8 cellular contexts compared by ENCODE assay signal in the genomic region with DNA sequence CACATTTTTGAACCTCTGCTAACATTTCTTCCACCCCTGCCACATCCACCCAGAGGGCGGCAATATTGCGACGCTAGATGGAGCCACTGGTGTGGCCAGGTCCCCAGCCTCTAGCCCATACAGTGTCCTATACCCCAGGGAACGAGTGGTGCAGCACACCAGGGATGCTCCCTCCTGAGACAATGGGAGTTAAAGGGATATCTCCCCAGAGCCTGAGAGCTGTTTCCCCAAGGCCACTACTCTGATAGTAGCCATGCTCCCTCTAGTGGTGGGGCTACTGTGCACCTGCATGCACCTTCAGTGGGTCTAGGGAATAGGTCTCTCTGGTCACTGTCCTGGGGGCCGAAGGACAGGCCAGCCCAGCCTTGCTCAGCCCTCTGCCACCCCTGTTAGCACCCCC.
A peak's percentile ranks its signal among the peaks of the same experiment; 100 is the strongest.
DNase-seq lines count a peak whose midpoint lies in the region; ATAC-seq and TF ChIP-seq lines count a peak whose summit lies in the region.

No MANE protein-coding gene starts in this region.

- H3K9ac ChIP-seq in mammary epithelial cell (ENCODE audit: insufficient read depth, low read length) (no peak overlapping the region), parathyroid adenoma (no peak overlapping the region)

- H3K79me2 ChIP-seq in mammary epithelial cell (ENCODE audit: insufficient read depth, low read length) (no peaks in the 10 kb centered on the region), parathyroid adenoma (no peaks in the 10 kb centered on the region)

- DNase-seq in EH (ENCODE audit: low read depth) (peak; percentile 19), NAMALWA (ENCODE audit: low spot score) (peak; percentile 53), mammary epithelial cell (peak; percentile 35), NCI-H2196 treated with DMSO at 0.1 percent for 48 hours (lab: John Stamatoyannopoulos, UW; ENCODE audit: unreplicated experiment) (no peak)
- DNase-seq in activated T-helper 1 cell treated with anti-CD3 and anti-CD28 coated beads, Interleukin-12 subunit alpha, Interleukin-12 subunit beta, Interleukin-2, Interleukin-4 antibody, amounts not matched to agents 30 ng/mL and 10 ng/mL and 1 ng/mL, durations not matched to agents 14 hours and 24 hours and 36 hours (ENCODE audit: low spot score): no peak

- H3K4me2 ChIP-seq in mammary epithelial cell (ENCODE audit: insufficient read depth, low read depth, low read length) (no peak overlapping the region), parathyroid adenoma (ENCODE audit: low read length) (no peak overlapping the region)

- H3K4me1 ChIP-seq in mammary epithelial cell (ENCODE audit: insufficient read depth, low read length) (no peaks in the 10 kb centered on the region), parathyroid adenoma (no peaks in the 10 kb centered on the region)

- no peaks in the 10 kb centered on the region for H3K4me1 Mint-ChIP-seq in activated T-helper 1 cell treated with anti-CD3 and anti-CD28 coated beads, Interleukin-12 subunit alpha, Interleukin-12 subunit beta, Interleukin-2, Interleukin-4 antibody, amounts not matched to agents 30 ng/mL and 10 ng/mL and 1 ng/mL, durations not matched to agents 14 hours and 24 hours and 36 hours (ENCODE audit: low read depth)

- 48% methylated on average over 5 of the region's 5 CpGs for WGBS in mammary epithelial cell (ENCODE audit: low coverage, missing lambda C conversion rate)

- no TSS peak for BruUV-seq in mammary epithelial cell (replicated peaks; lab: Mats Ljungman, UMichigan)

- H3K27ac ChIP-seq in mammary epithelial cell (ENCODE audit: insufficient read depth, low read depth, low read length) (no peak overlapping the region), parathyroid adenoma (no peak overlapping the region)

- H3K27me3 ChIP-seq in mammary epithelial cell (ENCODE audit: insufficient read depth, low read length): no peaks in the 10 kb centered on the region
- no peaks in the 10 kb centered on the region for H3K27me3 ChIP-seq in parathyroid adenoma (ENCODE audit: control insufficient read depth, insufficient read depth, low read length)

- peaks cover 14% of the 10 kb centered on the region for H3K9me3 Mint-ChIP-seq in activated T-helper 1 cell treated with anti-CD3 and anti-CD28 coated beads, Interleukin-12 subunit alpha, Interleukin-12 subunit beta, Interleukin-2, Interleukin-4 antibody, amounts not matched to agents 30 ng/mL and 10 ng/mL and 1 ng/mL, durations not matched to agents 14 hours and 24 hours and 36 hours

- no peak overlapping the region for H2AFZ ChIP-seq in mammary epithelial cell (ENCODE audit: low read depth, low read length)
- no peak overlapping the region for H2AFZ ChIP-seq in parathyroid adenoma

- H3K36me3 ChIP-seq in mammary epithelial cell (ENCODE audit: insufficient read depth, low read length) (no peaks in the 10 kb centered on the region), parathyroid adenoma (ENCODE audit: control insufficient read depth, insufficient read depth, low read length) (no peaks in the 10 kb centered on the region)

- dilution Hi-C loops in mammary epithelial cell (cut with HindIII; ENCODE audit: low sequenced_read_pairs): no loop called here

- H3K4me3 ChIP-seq in mammary epithelial cell (replicated peaks in 1 of 3; ENCODE audit: insufficient read depth in 1 of 3, low read depth in 2 of 3, low read length in 3 of 3) (no peak overlapping the region), parathyroid adenoma (ENCODE audit: low read depth, low read length) (no peak overlapping the region)

- H3K27me3 Mint-ChIP-seq in activated T-helper 1 cell treated with anti-CD3 and anti-CD28 coated beads, Interleukin-12 subunit alpha, Interleukin-12 subunit beta, Interleukin-2, Interleukin-4 antibody, amounts not matched to agents 30 ng/mL and 10 ng/mL and 1 ng/mL, durations not matched to agents 14 hours and 24 hours and 36 hours (ENCODE audit: insufficient read depth): no peaks in the 10 kb centered on the region

- H3K9me3 ChIP-seq in mammary epithelial cell (replicated peaks; ENCODE audit: insufficient read depth, low read length) (no peaks in the 10 kb centered on the region), parathyroid adenoma (ENCODE audit: control insufficient read depth, low read length) (no peaks in the 10 kb centered on the region)

- H4K20me1 ChIP-seq in mammary epithelial cell (ENCODE audit: insufficient read depth, low read length): no peaks in the 10 kb centered on the region

- TF ChIP-seq CTCF in mammary epithelial cell (conservative IDR thresholded peaks at IDR 0.05 in 1 of 2, IDR thresholded peaks at IDR 0.05 in 1 of 2; ENCODE audit: extremely low read depth in 1 of 2, insufficient read depth in 1 of 2, low read depth in 1 of 2, low read length in 2 of 2) (peak; percentile 65 to 84), parathyroid adenoma (IDR thresholded peaks at IDR 0.05) (peak; percentile 39)

- H3K4me3 Mint-ChIP-seq in activated T-helper 1 cell treated with anti-CD3 and anti-CD28 coated beads, Interleukin-12 subunit alpha, Interleukin-12 subunit beta, Interleukin-2, Interleukin-4 antibody, amounts not matched to agents 30 ng/mL and 10 ng/mL and 1 ng/mL, durations not matched to agents 14 hours and 24 hours and 36 hours: no peak overlapping the region

- intact Hi-C loops in mammary epithelial cell (cut with micrococcal nuclease): loop anchor here (1.0 to 2.0 kb wide), 2 partner anchors 236 to 544 kb away; no protein-coding TSS in a partner anchor
- intact Hi-C loops in activated T-helper 1 cell treated with anti-CD3 and anti-CD28 coated beads, Interleukin-12 subunit alpha, Interleukin-12 subunit beta, Interleukin-2, Interleukin-4 antibody, amounts not matched to agents 30 ng/mL and 10 ng/mL and 1 ng/mL, durations not matched to agents 14 hours and 24 hours and 36 hours (cut with micrococcal nuclease): no loop called here

- no peak overlapping the region for H3K27ac Mint-ChIP-seq in activated T-helper 1 cell treated with anti-CD3 and anti-CD28 coated beads, Interleukin-12 subunit alpha, Interleukin-12 subunit beta, Interleukin-2, Interleukin-4 antibody, amounts not matched to agents 30 ng/mL and 10 ng/mL and 1 ng/mL, durations not matched to agents 14 hours and 24 hours and 36 hours

- H3K36me3 Mint-ChIP-seq in activated T-helper 1 cell treated with anti-CD3 and anti-CD28 coated beads, Interleukin-12 subunit alpha, Interleukin-12 subunit beta, Interleukin-2, Interleukin-4 antibody, amounts not matched to agents 30 ng/mL and 10 ng/mL and 1 ng/mL, durations not matched to agents 14 hours and 24 hours and 36 hours (ENCODE audit: low read depth): no peaks in the 10 kb centered on the region

- ATAC-seq in GM19035 (IDR thresholded peaks at IDR 0.05; ENCODE audit: unreplicated experiment) (peak; percentile 84), HG03135 (IDR thresholded peaks at IDR 0.05; ENCODE audit: unreplicated experiment) (no peak)

- in situ Hi-C loops in mammary epithelial cell (cut with MboI; ENCODE audit: low sequenced_read_pairs in 2 of 2): no loop called here

- CTCF ChIA-PET in mammary epithelial cell (lab: Charles Lee; ENCODE audit: low non-redundant PET): no interaction called here

Comparison
In these comparisons a context has a peak if more than half of its experiments do, and no peak if none do; other contexts are left out.
1. DNase-seq: peak in EH (single experiment), NAMALWA (single experiment) and mammary epithelial cell (single experiment); none in activated T-helper 1 cell treated with anti-CD3 and anti-CD28 coated beads, Interleukin-12 subunit alpha, Interleukin-12 subunit beta, Interleukin-2, Interleukin-4 antibody, amounts not matched to agents 30 ng/mL and 10 ng/mL and 1 ng/mL, durations not matched to agents 14 hours and 24 hours and 36 hours (single experiment) and NCI-H2196 treated with DMSO at 0.1 percent for 48 hours (single experiment).